9 cellular contexts compared by ENCODE assay signal in genomic region chr9:129569506-129570449, GRCh38. TPM values are rescaled to one million over a fixed set of nuclear protein-coding genes. Genes with fewer than 3 reads are reported as not detected.
DNase-seq lines count a peak whose midpoint lies in the region; ATAC-seq and TF ChIP-seq lines count a peak whose summit lies in the region.
"Had no signal": no experiment of that assay in that cellular context is flagged by ENCODE, and none has a peak within 500 bp of the region (broad histone marks: within the 10 kb centered on the region; RNA-seq: fewer than 3 reads in every experiment).

No MANE protein-coding gene starts in this region.

- H3K9ac ChIP-seq in neural progenitor cell, result no peak overlapping the region

- peak overlapping the region; percentile 87 for H3K4me2 ChIP-seq in neural progenitor cell

- no peaks in the 10 kb centered on the region for H4K20me1 ChIP-seq in neural progenitor cell (ENCODE audit: low read depth)

- H3K27me3 ChIP-seq in esophagus (ENCODE audit: control insufficient read depth in 1 of 2, insufficient read depth in 2 of 2, low read length in 2 of 2) (no peaks in the 10 kb centered on the region), neural progenitor cell (no peaks in the 10 kb centered on the region)

- peak overlapping the region; percentile 82 for H3K4me3 Mint-ChIP-seq in neural progenitor cell

- no peak overlapping the region for H2AFZ ChIP-seq in neural progenitor cell (replicated peaks)

- H3K79me2 ChIP-seq in neural progenitor cell (ENCODE audit: low read depth), result no peaks in the 10 kb centered on the region

- peak overlapping the region; percentile 77 to 82 for H3K27ac ChIP-seq in esophagus (ENCODE audit: low read depth in 2 of 2, low read length in 1 of 2)
- no peak overlapping the region for H3K27ac ChIP-seq in neural progenitor cell

- 68 to 69% methylated on average over 8 to 9 of the region's 9 CpGs for WGBS in esophagus, 2 donors

- ATAC-seq in HG02610 (IDR thresholded peaks at IDR 0.05; ENCODE audit: unreplicated experiment) (no peak), GM19324 (IDR thresholded peaks at IDR 0.05; ENCODE audit: low FRiP score, unreplicated experiment) (no peak)

- H3K4me3 ChIP-seq in esophagus (ENCODE audit: low read depth in 1 of 2, low read length in 2 of 2) (no peak overlapping the region), neural progenitor cell (no peak overlapping the region)

- H3K9me3 ChIP-seq in esophagus (ENCODE audit: control insufficient read depth in 2 of 2, insufficient read depth in 1 of 2, low read depth in 1 of 2, low read length in 1 of 2) (no peaks in the 10 kb centered on the region), neural progenitor cell (ENCODE audit: low read depth) (no peaks in the 10 kb centered on the region)

- H3K4me1 ChIP-seq in esophagus (ENCODE audit: control insufficient read depth in 2 of 2, insufficient read depth in 2 of 2, low read length in 1 of 2) (peaks cover 5 to 28% of the 10 kb centered on the region in 2 donors), neural progenitor cell (peaks cover 15% of the 10 kb centered on the region)

- H3F3A ChIP-seq in neural progenitor cell (ENCODE audit: low read depth), result peaks cover 29% of the 10 kb centered on the region

- H3K4me1 Mint-ChIP-seq in neural progenitor cell, result peaks cover 46% of the 10 kb centered on the region

- TF ChIP-seq CTCF in neural progenitor cell (IDR thresholded peaks at IDR 0.05), result peak; percentile 50

- H3K27me3 Mint-ChIP-seq in neural progenitor cell (ENCODE audit: insufficient read depth, low read depth), result peaks cover 11% of the 10 kb centered on the region

- in situ Hi-C loops in SK-MEL-5 (cut with HindIII; ENCODE audit: low pct_unique_long_range_greater_than_20kb, low sequenced_read_pairs), result no loop called here

- H3K36me3 Mint-ChIP-seq in neural progenitor cell, result no peaks in the 10 kb centered on the region

- DNase-seq in NCI-H2196 (lab: John Stamatoyannopoulos, UW; ENCODE audit: unreplicated experiment) (peak; percentile 19), NCI-H2196 treated with DMSO at 0.1 percent for 48 hours (lab: John Stamatoyannopoulos, UW; ENCODE audit: unreplicated experiment) (no peak), SK-MEL-5 (ENCODE audit: low read depth, low spot score) (peak; percentile 38), neural progenitor cell (ENCODE audit: low spot score) (peak; percentile 65), GM03348 (ENCODE audit: low spot score) (no peak)

- no peaks in the 10 kb centered on the region for H3K36me3 ChIP-seq in esophagus (ENCODE audit: control insufficient read depth in 2 of 2, insufficient read depth in 2 of 2, low read length in 1 of 2)
- no peaks in the 10 kb centered on the region for H3K36me3 ChIP-seq in neural progenitor cell

- peaks cover 7% of the 10 kb centered on the region for H3K9me3 Mint-ChIP-seq in neural progenitor cell

- peak overlapping the region; percentile 94 for H3K27ac Mint-ChIP-seq in neural progenitor cell

RNA-seq across cellular contexts. Expression of gene C9orf50, which starts 51.1 kb away (rescaled TPM):
- not detected in 2 replicates for total RNA-seq in SK-MEL-5 (2014; rRNA removed; shearing (Covaris generic))
- not detected in 2 replicates for polyA plus RNA-seq in SK-MEL-5 (2015; cell fraction: cytosol; rRNA removed)
- not detected in 2 replicates for polyA plus RNA-seq in SK-MEL-5 (2015; cell fraction: nucleus; rRNA removed)
- under 1 TPM in 1 of 2 donors, not detected in 1; 0.05 TPM for polyA plus RNA-seq in esophagus
- total RNA-seq in neural progenitor cell (ENCODE audit: low replicate concordance), result not detected in 2 replicates
- total RNA-seq: Daoy had no signal

RNA-seq across cellular contexts. Expression of gene NTMT1, which starts 56.2 kb away (rescaled TPM):
- 35.7 and 41.0 TPM in 2 replicates for total RNA-seq in SK-MEL-5 (2014; rRNA removed; shearing (Covaris generic))
- 43.2 and 55.5 TPM in 2 replicates for polyA plus RNA-seq in SK-MEL-5 (2015; cell fraction: cytosol; rRNA removed)
- polyA plus RNA-seq in SK-MEL-5 (2015; cell fraction: nucleus; rRNA removed), result 25.2 and 39.4 TPM in 2 replicates
- polyA plus RNA-seq in esophagus, result 10 to 100 TPM; 14.2 to 30.6 TPM
- 22.2 and 29.8 TPM in 2 replicates for total RNA-seq in neural progenitor cell (ENCODE audit: low replicate concordance)

Comparison
In these comparisons a context has a peak if more than half of its experiments do, and no peak if none do; other contexts are left out.
1. DNase-seq: peak in NCI-H2196 (single experiment), SK-MEL-5 (single experiment) and neural progenitor cell (single experiment); none in NCI-H2196 treated with DMSO at 0.1 percent for 48 hours (single experiment) and GM03348 (single experiment).